In the genomic region with DNA sequence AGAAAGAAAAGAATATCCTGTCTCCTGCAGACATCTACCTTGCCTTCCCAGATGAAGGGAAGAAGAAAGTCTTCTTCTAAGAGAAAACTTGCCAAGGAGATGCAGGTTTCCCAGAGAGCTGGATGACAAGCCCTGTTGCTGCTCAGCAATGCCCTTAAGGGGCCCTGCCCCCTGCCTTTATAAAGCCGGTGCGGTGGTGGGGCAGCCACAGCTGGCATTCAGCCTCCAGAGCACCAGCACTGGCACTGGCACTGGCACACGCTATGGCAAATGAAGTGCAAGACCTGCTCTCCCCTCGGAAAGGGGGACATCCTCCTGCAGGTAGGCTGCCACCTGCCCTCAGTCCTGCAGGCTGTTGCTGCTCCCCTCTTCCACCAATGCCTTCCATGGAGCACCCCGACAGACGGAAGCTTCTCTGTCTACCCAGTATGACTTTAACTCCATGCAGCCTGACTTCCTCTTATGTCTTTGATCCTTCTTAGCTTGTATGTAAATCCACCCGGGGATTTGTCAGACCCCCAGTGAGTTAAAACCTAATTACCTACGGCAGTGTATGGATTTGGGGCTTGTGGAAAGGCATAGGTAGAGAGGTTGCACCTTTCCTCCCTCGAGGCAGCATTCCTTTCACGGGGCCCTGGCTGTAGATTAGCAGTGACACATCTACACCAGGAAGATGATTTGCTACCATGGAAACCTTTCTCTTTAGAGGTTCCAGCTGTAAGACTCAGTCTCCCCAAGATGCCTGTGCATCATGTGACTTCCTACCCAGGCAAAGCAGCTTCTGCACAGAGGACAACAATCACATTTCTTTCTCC, we compare ENCODE assay signal across 12 cellular contexts. TPM values are rescaled to one million over a fixed set of nuclear protein-coding genes. Genes with fewer than 3 reads are reported as not detected.
DNase-seq lines count a peak whose midpoint lies in the region; ATAC-seq, FAIRE-seq and TF ChIP-seq lines count a peak whose summit lies in the region.
"Had no signal": no experiment of that assay in that cellular context is flagged by ENCODE, and none has a peak within 500 bp of the region (broad histone marks: within the 10 kb centered on the region; RNA-seq: fewer than 3 reads in every experiment).

A gene with protein sequence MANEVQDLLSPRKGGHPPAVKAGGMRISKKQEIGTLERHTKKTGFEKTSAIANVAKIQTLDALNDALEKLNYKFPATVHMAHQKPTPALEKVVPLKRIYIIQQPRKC (plus strand): TSS at position 208 of the 815 bp plus-strand sequence. CDS start 56 bp downstream, at position 264.

- H3K27me3 ChIP-seq in DND-41 (ENCODE audit: insufficient read depth, low read length, poor library complexity), result peaks cover 21% of the 10 kb centered on the region
- H3K27me3 ChIP-seq in mammary epithelial cell (ENCODE audit: insufficient read depth, low read length), result no peaks in the 10 kb centered on the region
- H3K27me3 ChIP-seq in pancreas, result no peaks in the 10 kb centered on the region
- H3K27me3 ChIP-seq: heart left ventricle had no signal

- no TSS peak for BruUV-seq in mammary epithelial cell (replicated peaks; lab: Mats Ljungman, UMichigan)

- H3K27ac Mint-ChIP-seq in T-helper 2 cell treated with Interferon-gamma antibody and Interleukin-4, amounts not matched to agents 5 μg/mL and 100 μg/mL, for 36 hours, result no peak within 1 kb of the TSS
- H3K27ac Mint-ChIP-seq: activated CD8-positive, alpha-beta memory T cell treated with anti-CD3 and anti-CD28 coated beads, Interleukin-2, amount 10 ng/mL, durations not matched to agents 7 days and 5 days; natural killer cell had no signal

- CTCF ChIA-PET in mammary epithelial cell (lab: Charles Lee; ENCODE audit: low non-redundant PET), result no interaction called here

- H3K4me1 Mint-ChIP-seq in T-helper 2 cell treated with Interferon-gamma antibody and Interleukin-4, amounts not matched to agents 5 μg/mL and 100 μg/mL, for 36 hours (ENCODE audit: low read depth), result no peaks in the 10 kb centered on the region
- H3K4me1 Mint-ChIP-seq: activated CD8-positive, alpha-beta memory T cell treated with anti-CD3 and anti-CD28 coated beads, Interleukin-2, amount 10 ng/mL, durations not matched to agents 7 days and 5 days; natural killer cell had no signal

- H3K9ac ChIP-seq in DND-41 (ENCODE audit: low read depth, low read length) (no peak within 1 kb of the TSS), mammary epithelial cell (ENCODE audit: insufficient read depth, low read length) (no peak within 1 kb of the TSS)

- TF ChIP-seq CTCF in DND-41 (IDR thresholded peaks at IDR 0.05; ENCODE audit: borderline replicate concordance, extremely low read depth, low read length, poor library complexity, severe bottlenecking) (no peak), mammary epithelial cell (conservative IDR thresholded peaks at IDR 0.05 in 1 of 2, IDR thresholded peaks at IDR 0.05 in 1 of 2; ENCODE audit: extremely low read depth in 1 of 2, insufficient read depth in 1 of 2, low read depth in 1 of 2, low read length in 2 of 2) (no peak), pancreas (IDR thresholded peaks at IDR 0.05) (no peak)

- 25% methylated on average over 8 of the region's 10 CpGs for WGBS in mammary epithelial cell (ENCODE audit: low coverage, missing lambda C conversion rate)
- 9% methylated on average over 10 of the region's 10 CpGs for WGBS in pancreas, 2 donors

- 0 out of 4 replicates have a peak within 1 kb of the TSS, but pooled peaks of 1 of the 2 experiments have one; percentile 13 for H3K4me3 ChIP-seq in DND-41 (ENCODE audit: low read depth in 1 of 2, low read length in 2 of 2)
- peak within 1 kb of the TSS in 1 of 3 experiments; percentile 35 for H3K4me3 ChIP-seq in mammary epithelial cell (replicated peaks in 1 of 3; ENCODE audit: insufficient read depth in 1 of 3, low read depth in 2 of 3, low read length in 3 of 3)
- H3K4me3 ChIP-seq in pancreas, result peak within 1 kb of the TSS in 2 of 4 donors; percentile 28 to 35
- H3K4me3 ChIP-seq: heart left ventricle, SJSA1 had no signal

- no peaks in the 10 kb centered on the region for H3K36me3 ChIP-seq in DND-41 (ENCODE audit: insufficient read depth, low read length)
- H3K36me3 ChIP-seq in mammary epithelial cell (ENCODE audit: insufficient read depth, low read length), result no peaks in the 10 kb centered on the region
- H3K36me3 ChIP-seq in pancreas, result no peaks in the 10 kb centered on the region
- H3K36me3 ChIP-seq: heart left ventricle, SJSA1 had no signal

- in situ Hi-C loops in mammary epithelial cell (cut with MboI; ENCODE audit: low sequenced_read_pairs in 2 of 2), result no loop called here

- H4K20me1 ChIP-seq in DND-41 (ENCODE audit: insufficient read depth, low read length), result no peaks in the 10 kb centered on the region
- no peaks in the 10 kb centered on the region for H4K20me1 ChIP-seq in mammary epithelial cell (ENCODE audit: insufficient read depth, low read length)

- H3K9me3 ChIP-seq in DND-41 (ENCODE audit: insufficient read depth, low read length, severe bottlenecking), result no peaks in the 10 kb centered on the region
- H3K9me3 ChIP-seq in mammary epithelial cell (replicated peaks; ENCODE audit: insufficient read depth, low read length), result no peaks in the 10 kb centered on the region
- H3K9me3 ChIP-seq in pancreas, result no peaks in the 10 kb centered on the region
- H3K9me3 ChIP-seq: heart left ventricle, SJSA1 had no signal

- H3K4me2 ChIP-seq in DND-41 (ENCODE audit: insufficient read depth, low read length) (peak within 1 kb of the TSS; percentile 43), mammary epithelial cell (ENCODE audit: insufficient read depth, low read depth, low read length) (peak within 1 kb of the TSS; percentile 48)

- H2AFZ ChIP-seq in DND-41 (ENCODE audit: low read depth, low read length) (no peak within 1 kb of the TSS), mammary epithelial cell (ENCODE audit: low read depth, low read length) (peak within 1 kb of the TSS; percentile 41)

- H3K27ac ChIP-seq in DND-41 (ENCODE audit: low read length) (no peak within 1 kb of the TSS), mammary epithelial cell (ENCODE audit: insufficient read depth, low read depth, low read length) (no peak within 1 kb of the TSS), pancreas (no peak within 1 kb of the TSS)
- H3K27ac ChIP-seq: heart left ventricle, SJSA1 had no signal

- intact Hi-C loops in mammary epithelial cell (cut with micrococcal nuclease) (no loop called here), pancreas (cut with DNase I) (no loop called here)

- DNase-seq in DND-41, result peak; percentile 24
- peak; percentile 36 for DNase-seq in NCI-H2171 (lab: John Stamatoyannopoulos, UW)
- no peak for DNase-seq in mammary epithelial cell
- peak; percentile 25 to 77 (median 62) for DNase-seq in pancreas
- DNase-seq in NCI-H128 (lab: John Stamatoyannopoulos, UW; ENCODE audit: unreplicated experiment), result no peak
- DNase-seq in T-helper 2 cell treated with Interferon-gamma antibody and Interleukin-4, amounts not matched to agents 5 μg/mL and 100 μg/mL, for 36 hours (ENCODE audit: low spot score), result no peak
- no peak for DNase-seq in AG20443 (ENCODE audit: low spot score)
- DNase-seq: activated CD8-positive, alpha-beta memory T cell treated with anti-CD3 and anti-CD28 coated beads, Interleukin-2, amount 10 ng/mL, durations not matched to agents 7 days and 5 days; heart left ventricle; natural killer cell had no signal

- H3K79me2 ChIP-seq in DND-41 (ENCODE audit: insufficient read depth, low read length) (no peaks in the 10 kb centered on the region), mammary epithelial cell (ENCODE audit: insufficient read depth, low read length) (no peaks in the 10 kb centered on the region)

- no peaks in the 10 kb centered on the region for H3K9me3 Mint-ChIP-seq in T-helper 2 cell treated with Interferon-gamma antibody and Interleukin-4, amounts not matched to agents 5 μg/mL and 100 μg/mL, for 36 hours
- H3K9me3 Mint-ChIP-seq: natural killer cell had no signal

- ATAC-seq in DND-41 (ENCODE audit: insufficient read depth, low read depth) (peak; percentile 70), pancreas (peak; percentile 86 to 96 (median 92)), HG03378 (IDR thresholded peaks at IDR 0.05; ENCODE audit: unreplicated experiment) (no peak)
- ATAC-seq: activated CD8-positive, alpha-beta memory T cell treated with anti-CD3 and anti-CD28 coated beads, Interleukin-2, amount 10 ng/mL, durations not matched to agents 7 days and 5 days had no signal

- H3K4me3 Mint-ChIP-seq in T-helper 2 cell treated with Interferon-gamma antibody and Interleukin-4, amounts not matched to agents 5 μg/mL and 100 μg/mL, for 36 hours, result no peak within 1 kb of the TSS
- H3K4me3 Mint-ChIP-seq: activated CD8-positive, alpha-beta memory T cell treated with anti-CD3 and anti-CD28 coated beads, Interleukin-2, amount 10 ng/mL, durations not matched to agents 7 days and 5 days; natural killer cell had no signal

- H3K27me3 Mint-ChIP-seq in T-helper 2 cell treated with Interferon-gamma antibody and Interleukin-4, amounts not matched to agents 5 μg/mL and 100 μg/mL, for 36 hours (ENCODE audit: low read depth), result peaks cover 11% of the 10 kb centered on the region

- no peaks in the 10 kb centered on the region for H3K36me3 Mint-ChIP-seq in T-helper 2 cell treated with Interferon-gamma antibody and Interleukin-4, amounts not matched to agents 5 μg/mL and 100 μg/mL, for 36 hours (ENCODE audit: low read depth)
- H3K36me3 Mint-ChIP-seq: activated CD8-positive, alpha-beta memory T cell treated with anti-CD3 and anti-CD28 coated beads, Interleukin-2, amount 10 ng/mL, durations not matched to agents 7 days and 5 days; natural killer cell had no signal

- dilution Hi-C loops in mammary epithelial cell (cut with HindIII; ENCODE audit: low sequenced_read_pairs), result no loop called here

- FAIRE-seq in pancreas (lab: Jason Lieb, UNC), result no peak

- peaks cover 6% of the 10 kb centered on the region; the same call in 1 of the 2 replicates for H3K4me1 ChIP-seq in DND-41 (ENCODE audit: insufficient read depth, low read length)
- peaks cover 16% of the 10 kb centered on the region for H3K4me1 ChIP-seq in mammary epithelial cell (ENCODE audit: insufficient read depth, low read length)
- H3K4me1 ChIP-seq in pancreas, result no peaks in the 10 kb centered on the region
- H3K4me1 ChIP-seq: SJSA1 had no signal

RNA-seq across cellular contexts. Expression of the gene that starts here (rescaled TPM):
- total RNA-seq in mammary epithelial cell, result 1 to 10 TPM; 1.2 to 1.6 TPM
- polyA plus RNA-seq in mammary epithelial cell, result 5.2 TPM
- polyA minus RNA-seq in mammary epithelial cell, result not detected
- 1 to 10 TPM; 2.6 to 7.3 (median 4.3) TPM for total RNA-seq in pancreas
- 10 to 100 TPM; 25.5 to 47.3 TPM for polyA plus RNA-seq in pancreas
- total RNA-seq: activated CD8-positive, alpha-beta memory T cell treated with anti-CD3 and anti-CD28 coated beads, Interleukin-2, amount 10 ng/mL, durations not matched to agents 7 days and 5 days; heart left ventricle; natural killer cell; SJSA1 had no signal

Comparison
In these comparisons a context has a peak if more than half of its experiments do, and no peak if none do; other contexts are left out.
1. DNase-seq: peak in DND-41 (single experiment), NCI-H2171 (single experiment) and pancreas (6 of 6); none in mammary epithelial cell (single experiment), NCI-H128 (single experiment), T-helper 2 cell treated with Interferon-gamma antibody and Interleukin-4, amounts not matched to agents 5 μg/mL and 100 μg/mL, for 36 hours (single experiment) and AG20443 (single experiment).